18 cellular contexts compared by ENCODE assay signal in genomic region chr19:57338798-57339378, GRCh38. TPM values are rescaled to one million over a fixed set of nuclear protein-coding genes. Genes with fewer than 3 reads are reported as not detected.
DNase-seq lines count a peak whose midpoint lies in the region; ATAC-seq and TF ChIP-seq lines count a peak whose summit lies in the region.
"Had no signal": no experiment of that assay in that cellular context is flagged by ENCODE, and none has a peak within 500 bp of the region (broad histone marks: within the 10 kb centered on the region; RNA-seq: fewer than 3 reads in every experiment).

No MANE protein-coding gene starts in this region.

- no peak for TF ChIP-seq POLR2A in IMR-90 (IDR thresholded peaks at IDR 0.05; ENCODE audit: low read depth, low read length)

- no peak overlapping the region for H2AK5ac ChIP-seq in IMR-90 (ENCODE audit: low read depth, low read length)

- TF ChIP-seq RAD21 in IMR-90 (IDR thresholded peaks at IDR 0.05; ENCODE audit: low read length), result no peak

- no peak overlapping the region for H3K27ac ChIP-seq in IMR-90 (ENCODE audit: insufficient read depth, low read length)
- H3K27ac ChIP-seq: breast epithelium, epithelial cell of prostate had no signal

- no peak overlapping the region for H3K4me2 ChIP-seq in IMR-90 (ENCODE audit: low read depth, low read length)

- H3K4me1 ChIP-seq in IMR-90 (ENCODE audit: control insufficient read depth, insufficient read depth, low read length), result no peaks in the 10 kb centered on the region
- H3K4me1 ChIP-seq: breast epithelium had no signal

- peak; percentile 62 for ATAC-seq in IMR-90 (ENCODE audit: low read depth)
- ATAC-seq in left lobe of liver, result peak; percentile 23
- no peak for ATAC-seq in activated T-cell treated with anti-CD3 and anti-CD28 coated beads, Interleukin-2, amount 50 U/mL, for 4 hours
- no peak for ATAC-seq in GM19324 (IDR thresholded peaks at IDR 0.05; ENCODE audit: low FRiP score, unreplicated experiment)
- no peak for ATAC-seq in naive thymus-derived CD8-positive, alpha-beta T cell
- ATAC-seq: T-cell had no signal

- no TSS peak for BruUV-seq in IMR-90 (replicated peaks; lab: Mats Ljungman, UMichigan)

- H3K27me3 Mint-ChIP-seq in activated T-cell treated with anti-CD3 and anti-CD28 coated beads, Interleukin-2, amount 50 U/mL, for 4 hours (ENCODE audit: low read depth), result no peaks in the 10 kb centered on the region
- H3K27me3 Mint-ChIP-seq in naive thymus-derived CD8-positive, alpha-beta T cell, result no peaks in the 10 kb centered on the region
- H3K27me3 Mint-ChIP-seq: activated naive CD8-positive, alpha-beta T cell treated with anti-CD3 and anti-CD28 coated beads, Interleukin-2, amount 10 ng/mL, durations not matched to agents 7 days and 5 days; T-cell had no signal

- H3K9ac ChIP-seq in IMR-90 (ENCODE audit: low read depth, low read length), result no peak overlapping the region

- TF ChIP-seq CTCF in IMR-90 (conservative IDR thresholded peaks at IDR 0.05; ENCODE audit: low read depth, low read length) (no peak), fibroblast of pulmonary artery (IDR thresholded peaks at IDR 0.05; ENCODE audit: low read length, missing control alignments) (no peak)

- H2BK5ac ChIP-seq in IMR-90 (ENCODE audit: low read depth, low read length, poor library complexity, severe bottlenecking), result no peak overlapping the region

- H3K23ac ChIP-seq in IMR-90 (ENCODE audit: low read depth, low read length), result no peak overlapping the region

- peaks cover 8% of the 10 kb centered on the region; the same call in 1 of the 2 replicates for H3K9me1 ChIP-seq in IMR-90 (ENCODE audit: insufficient read depth, low read length)

- peaks cover 2% of the 10 kb centered on the region; the same call in 1 of the 2 replicates for H4K20me1 ChIP-seq in IMR-90 (ENCODE audit: insufficient read depth, low read length)

- H2AK9ac ChIP-seq in IMR-90 (replicated peaks; ENCODE audit: low read depth, low read length, poor library complexity), result no peak overlapping the region

- intact Hi-C loops in IMR-90 (cut with micrococcal nuclease), result no loop called here

- peaks cover 27% of the 10 kb centered on the region for H3K9me3 Mint-ChIP-seq in activated T-cell treated with anti-CD3 and anti-CD28 coated beads, Interleukin-2, amount 50 U/mL, for 4 hours
- H3K9me3 Mint-ChIP-seq in naive thymus-derived CD8-positive, alpha-beta T cell, result peaks cover 2 to 70% (median 23%) of the 10 kb centered on the region in 9 donors

- H2BK120ac ChIP-seq in IMR-90 (ENCODE audit: low read depth, low read length), result peak overlapping the region; percentile 47; the same call in 1 of the 2 replicates

- POLR2A ChIA-PET in IMR-90 (lab: Charles Lee; ENCODE audit: unreplicated experiment), result no interaction called here
- POLR2A ChIA-PET in naive thymus-derived CD8-positive, alpha-beta T cell (lab: Charles Lee), result no interaction called here

- H3K36me3 Mint-ChIP-seq in activated T-cell treated with anti-CD3 and anti-CD28 coated beads, Interleukin-2, amount 50 U/mL, for 4 hours (ENCODE audit: insufficient read depth), result peaks cover 3% of the 10 kb centered on the region
- H3K36me3 Mint-ChIP-seq in naive thymus-derived CD8-positive, alpha-beta T cell, result peaks cover 2 to 35% (median 34%) of the 10 kb centered on the region in 3 donors

- H3K4me3 ChIP-seq in IMR-90 (ENCODE audit: insufficient read depth, low read depth, low read length) (no peak overlapping the region), fibroblast of pulmonary artery (replicated peaks; ENCODE audit: low read depth, low read length) (no peak overlapping the region)
- H3K4me3 ChIP-seq: breast epithelium had no signal

- H3K4me1 Mint-ChIP-seq in activated T-cell treated with anti-CD3 and anti-CD28 coated beads, Interleukin-2, amount 50 U/mL, for 4 hours (ENCODE audit: low read depth), result no peaks in the 10 kb centered on the region
- H3K4me1 Mint-ChIP-seq in naive thymus-derived CD8-positive, alpha-beta T cell, result no peaks in the 10 kb centered on the region
- H3K4me1 Mint-ChIP-seq: activated naive CD8-positive, alpha-beta T cell treated with anti-CD3 and anti-CD28 coated beads, Interleukin-2, amount 10 ng/mL, durations not matched to agents 7 days and 5 days; T-cell had no signal

- DNase-seq in A172 (ENCODE audit: low spot score), result peak; percentile 48
- peak; percentile 66 for DNase-seq in IMR-90
- DNase-seq in fibroblast of pulmonary artery (ENCODE audit: low read depth), result peak; percentile 13
- DNase-seq in left lobe of liver (ENCODE audit: low spot score), result no peak
- no peak for DNase-seq in NAMALWA (ENCODE audit: low spot score)
- DNase-seq in activated T-cell treated with anti-CD3 and anti-CD28 coated beads, Interleukin-2, amount 50 U/mL, for 4 hours, result no peak
- DNase-seq in naive thymus-derived CD8-positive, alpha-beta T cell, result no peak
- DNase-seq: activated CD4-positive, alpha-beta T cell treated with anti-CD3 and anti-CD28 coated beads for 48 hours; activated naive CD8-positive, alpha-beta T cell treated with anti-CD3 and anti-CD28 coated beads, Interleukin-2, amount 10 ng/mL, durations not matched to agents 7 days and 5 days; C1 segment of cervical spinal cord; Calu3; NCI-H187; OCI-M1; SIG-M5; T-cell had no signal

- H3K18ac ChIP-seq in IMR-90 (ENCODE audit: low read depth, low read length), result no peak overlapping the region

- H2AFZ ChIP-seq in IMR-90 (replicated peaks; ENCODE audit: low read length, poor library complexity), result peak overlapping the region; percentile 12

- CTCF ChIA-PET in IMR-90 (lab: Yijun Ruan, JAX), result no interaction called here

- H3K14ac ChIP-seq in IMR-90 (replicated peaks; ENCODE audit: low read depth, low read length), result no peak overlapping the region

- H3K27me3 ChIP-seq in IMR-90 (ENCODE audit: control insufficient read depth, insufficient read depth, low read length), result no peaks in the 10 kb centered on the region
- H3K27me3 ChIP-seq: breast epithelium had no signal

- H3K4me3 Mint-ChIP-seq in activated T-cell treated with anti-CD3 and anti-CD28 coated beads, Interleukin-2, amount 50 U/mL, for 4 hours, result no peak overlapping the region
- no peak overlapping the region for H3K4me3 Mint-ChIP-seq in naive thymus-derived CD8-positive, alpha-beta T cell
- H3K4me3 Mint-ChIP-seq: activated naive CD8-positive, alpha-beta T cell treated with anti-CD3 and anti-CD28 coated beads, Interleukin-2, amount 10 ng/mL, durations not matched to agents 7 days and 5 days; T-cell had no signal

- in situ Hi-C loops in IMR-90 (cut with MboI; ENCODE audit: low sequenced_read_pairs), result no loop called here

- H3K9me3 ChIP-seq in IMR-90 (ENCODE audit: control insufficient read depth, insufficient read depth, low read length), result no peaks in the 10 kb centered on the region

- H4K91ac ChIP-seq in IMR-90 (ENCODE audit: insufficient read depth, low read depth, low read length), result no peak overlapping the region

- H3K27ac Mint-ChIP-seq in naive thymus-derived CD8-positive, alpha-beta T cell, result no peak overlapping the region
- H3K27ac Mint-ChIP-seq: activated naive CD8-positive, alpha-beta T cell treated with anti-CD3 and anti-CD28 coated beads, Interleukin-2, amount 10 ng/mL, durations not matched to agents 7 days and 5 days; T-cell had no signal

- 100% methylated on average over 1 of the region's 5 CpGs; no CpG with 5 or more reads in 1 of the 2 experiments for WGBS in IMR-90 (ENCODE audit: extremely low coverage in 2 of 2, insufficient read length in 1 of 2), 2 experiments

- no peaks in the 10 kb centered on the region for H3K36me3 ChIP-seq in IMR-90 (ENCODE audit: control insufficient read depth, insufficient read depth, low read length)
- H3K36me3 ChIP-seq: breast epithelium had no signal

- no peak overlapping the region for H3K4ac ChIP-seq in IMR-90 (ENCODE audit: low read depth, low read length)

- no peak overlapping the region for H4K5ac ChIP-seq in IMR-90 (ENCODE audit: low read depth, low read length)

- H3K79me1 ChIP-seq in IMR-90 (ENCODE audit: low read depth in 1 of 2, low read length in 2 of 2), result peaks cover 6 to 9% of the 10 kb centered on the region in 2 experiments; a peak in 3 of 4 replicates

- peak overlapping the region; percentile 48; the same call in 1 of the 2 replicates for H2BK20ac ChIP-seq in IMR-90 (ENCODE audit: low read depth, low read length)

- no peak overlapping the region for H3K56ac ChIP-seq in IMR-90 (ENCODE audit: extremely low read depth, insufficient read depth, low read length)

- H4K8ac ChIP-seq in IMR-90 (ENCODE audit: low read depth in 2 of 2, low read length in 2 of 2), result no peak overlapping the region

- no peak overlapping the region; the same call in 2 of the 3 replicates for H2BK15ac ChIP-seq in IMR-90 (ENCODE audit: low read depth, low read length)

- dilution Hi-C loops in IMR-90 (cut with HindIII; ENCODE audit: low sequenced_read_pairs, unreplicated experiment), result no loop called here

RNA-seq across cellular contexts. Expression of gene ZNF304, which starts 12.2 kb away (rescaled TPM):
- total RNA-seq in A172 (2014; rRNA removed; shearing (Covaris generic)), result 13.0 and 14.0 TPM in 2 replicates
- total RNA-seq in IMR-90 (2012; rRNA removed) (11.9 and 16.1 TPM in 2 replicates), left lobe of liver (2.6 TPM)
- 2.9 and 3.9 TPM in 2 replicates for polyA plus RNA-seq in IMR-90 (2012; rRNA removed)
- 1.1 and 1.5 TPM in 2 replicates for polyA plus RNA-seq in IMR-90 (2012; cell fraction: cytosol; rRNA removed)
- 1.6 and 7.9 TPM in 2 replicates for polyA plus RNA-seq in IMR-90 (2012; cell fraction: nucleus; rRNA removed; ENCODE audit: low replicate concordance)
- total RNA-seq in activated T-cell treated with anti-CD3 and anti-CD28 coated beads, Interleukin-2, amount 50 U/mL, for 4 hours, result 1 to 10 TPM; 3.3 to 4.5 (median 4.1) TPM
- 10 to 100 TPM; 17.2 TPM for total RNA-seq in naive thymus-derived CD8-positive, alpha-beta T cell
- 1 to 10 TPM; 1.5 to 3.3 (median 1.7) TPM for polyA plus RNA-seq in naive thymus-derived CD8-positive, alpha-beta T cell

RNA-seq across cellular contexts. Expression of gene ZNF543, which starts 18.6 kb away (rescaled TPM):
- 15.8 and 16.6 TPM in 2 replicates for total RNA-seq in A172 (2014; rRNA removed; shearing (Covaris generic))
- total RNA-seq in IMR-90 (2012; rRNA removed) (8.3 and 9.0 TPM in 2 replicates), left lobe of liver (2.2 TPM)
- 0.92 and 1.8 TPM in 2 replicates for polyA plus RNA-seq in IMR-90 (2012; rRNA removed)
- polyA plus RNA-seq in IMR-90 (2012; cell fraction: cytosol; rRNA removed), result 0.51 and 0.57 TPM in 2 replicates
- polyA plus RNA-seq in IMR-90 (2012; cell fraction: nucleus; rRNA removed; ENCODE audit: low replicate concordance), result 0.27 and 0.71 TPM in 2 replicates
- 1 to 10 TPM; 3.3 to 5.0 (median 3.5) TPM for total RNA-seq in activated T-cell treated with anti-CD3 and anti-CD28 coated beads, Interleukin-2, amount 50 U/mL, for 4 hours
- 10 to 100 TPM; 13.1 to 13.7 TPM for total RNA-seq in naive thymus-derived CD8-positive, alpha-beta T cell
- 1 to 10 TPM in 2 of 3 donors, under 1 TPM in 1; 0.98 to 6.4 (median 2.7) TPM for polyA plus RNA-seq in naive thymus-derived CD8-positive, alpha-beta T cell

RNA-seq across cellular contexts. Expression of gene TRAPPC2B, which starts 24.5 kb away (rescaled TPM):
- 35.3 and 42.1 TPM in 2 replicates for total RNA-seq in A172 (2014; rRNA removed; shearing (Covaris generic))
- total RNA-seq in IMR-90 (2012; rRNA removed), result 14.4 and 20.4 TPM in 2 replicates
- polyA plus RNA-seq in IMR-90 (2012; rRNA removed), result 11.0 and 14.9 TPM in 2 replicates
- 19.6 and 30.3 TPM in 2 replicates for polyA plus RNA-seq in IMR-90 (2012; cell fraction: cytosol; rRNA removed)
- polyA plus RNA-seq in IMR-90 (2012; cell fraction: nucleus; rRNA removed; ENCODE audit: low replicate concordance), result 7.3 and 10.8 TPM in 2 replicates
- 1.2 TPM for total RNA-seq in left lobe of liver
- total RNA-seq in activated T-cell treated with anti-CD3 and anti-CD28 coated beads, Interleukin-2, amount 50 U/mL, for 4 hours, result 1 to 10 TPM; 1.8 to 4.5 (median 3.3) TPM
- 10 to 100 TPM; 12.2 to 15.6 TPM for total RNA-seq in naive thymus-derived CD8-positive, alpha-beta T cell
- polyA plus RNA-seq in naive thymus-derived CD8-positive, alpha-beta T cell, result 10 to 100 TPM; 15.0 to 20.5 (median 19.1) TPM

RNA-seq across cellular contexts. Expression of gene ZNF547, which starts 24.5 kb away (rescaled TPM):
- total RNA-seq in A172 (2014; rRNA removed; shearing (Covaris generic)), result 4.7 and 10.0 TPM in 2 replicates
- total RNA-seq in IMR-90 (2012; rRNA removed) (4.4 and 5.6 TPM in 2 replicates), left lobe of liver (0.78 TPM)
- 1.4 and 2.1 TPM in 2 replicates for polyA plus RNA-seq in IMR-90 (2012; rRNA removed)
- polyA plus RNA-seq in IMR-90 (2012; cell fraction: cytosol; rRNA removed), result 0.87 and 1.9 TPM in 2 replicates
- 2.4 and 5.6 TPM in 2 replicates for polyA plus RNA-seq in IMR-90 (2012; cell fraction: nucleus; rRNA removed; ENCODE audit: low replicate concordance)
- under 1 TPM; 0.63 to 0.76 (median 0.71) TPM for total RNA-seq in activated T-cell treated with anti-CD3 and anti-CD28 coated beads, Interleukin-2, amount 50 U/mL, for 4 hours
- total RNA-seq in naive thymus-derived CD8-positive, alpha-beta T cell, result 1 to 10 TPM; 7.3 to 7.4 TPM
- 1 to 10 TPM in 1 of 3 donors, under 1 TPM in 2; 0.28 to 1.2 (median 0.34) TPM for polyA plus RNA-seq in naive thymus-derived CD8-positive, alpha-beta T cell

RNA-seq across cellular contexts. Expression of gene ZNF548, which starts 50.8 kb away (rescaled TPM):
- total RNA-seq in A172 (2014; rRNA removed; shearing (Covaris generic)), result 22.2 and 30.7 TPM in 2 replicates
- total RNA-seq in IMR-90 (2012; rRNA removed), result 23.9 and 24.2 TPM in 2 replicates
- 6.9 and 7.5 TPM in 2 replicates for polyA plus RNA-seq in IMR-90 (2012; rRNA removed)
- polyA plus RNA-seq in IMR-90 (2012; cell fraction: cytosol; rRNA removed), result 6.4 and 11.3 TPM in 2 replicates
- 14.0 and 23.8 TPM in 2 replicates for polyA plus RNA-seq in IMR-90 (2012; cell fraction: nucleus; rRNA removed; ENCODE audit: low replicate concordance)
- 6.4 TPM for total RNA-seq in left lobe of liver
- total RNA-seq in activated T-cell treated with anti-CD3 and anti-CD28 coated beads, Interleukin-2, amount 50 U/mL, for 4 hours, result 10 to 100 TPM in 1 of 3 donors, 1 to 10 TPM in 2; 6.3 to 10.7 (median 8.7) TPM
- total RNA-seq in naive thymus-derived CD8-positive, alpha-beta T cell, result 10 to 100 TPM; 91.9 to 96.6 TPM
- polyA plus RNA-seq in naive thymus-derived CD8-positive, alpha-beta T cell, result 10 to 100 TPM; 11.8 to 16.5 (median 12.2) TPM

Comparison
In these comparisons a context has a peak if more than half of its experiments do, and no peak if none do; other contexts are left out.
1. DNase-seq: peak in A172 (single experiment), IMR-90 (single experiment) and fibroblast of pulmonary artery (single experiment); none in left lobe of liver (single experiment), NAMALWA (single experiment), activated T-cell treated with anti-CD3 and anti-CD28 coated beads, Interleukin-2, amount 50 U/mL, for 4 hours (single experiment) and naive thymus-derived CD8-positive, alpha-beta T cell (0 of 10).
2. ATAC-seq: peak in IMR-90 (single experiment) and left lobe of liver (single experiment); none in activated T-cell treated with anti-CD3 and anti-CD28 coated beads, Interleukin-2, amount 50 U/mL, for 4 hours (0 of 2), GM19324 (single experiment) and naive thymus-derived CD8-positive, alpha-beta T cell (0 of 2).